Comparison of ENCODE assay signal across 1 cellular context in the genomic region with DNA sequence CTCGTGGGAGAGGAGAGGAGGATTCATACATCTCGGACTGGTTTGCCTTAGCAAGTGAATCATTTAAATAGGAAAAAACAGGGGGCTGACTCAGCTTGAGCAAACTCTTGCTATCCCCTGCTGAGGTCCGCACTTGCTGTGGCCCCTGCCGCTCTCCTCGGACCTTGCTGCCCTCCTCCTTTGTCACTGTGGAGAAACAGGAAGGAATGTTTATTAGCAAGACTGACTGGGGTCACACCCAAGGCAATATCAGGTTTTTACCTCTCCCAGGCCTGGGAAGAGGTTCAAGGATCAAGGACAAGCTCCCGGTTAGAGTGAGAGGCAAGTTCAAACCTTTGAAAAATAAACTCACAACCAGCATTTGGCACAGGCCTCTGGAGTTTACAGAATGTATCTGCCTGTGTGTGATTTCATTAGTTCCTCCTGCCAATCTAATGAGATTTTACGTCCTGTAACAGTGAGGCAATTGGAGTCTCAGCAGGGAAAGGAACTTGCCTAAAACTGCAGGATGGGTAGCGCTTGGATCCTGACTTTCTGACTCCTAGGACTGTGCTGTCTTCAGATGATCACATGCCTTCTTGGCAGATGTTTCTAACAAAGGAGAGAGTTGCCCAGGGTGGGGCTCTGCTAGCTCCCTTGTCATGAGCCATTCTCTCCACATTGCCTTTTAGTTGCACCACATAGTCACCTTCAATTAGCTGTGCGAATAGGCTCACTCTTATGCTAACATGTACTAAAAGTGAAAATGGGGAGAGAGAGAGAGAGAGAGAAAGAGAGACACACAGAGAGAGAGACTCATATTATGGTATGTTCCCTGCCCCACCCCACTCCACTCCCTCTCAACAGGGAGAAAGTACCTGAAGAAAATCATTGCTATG.
TF ChIP-seq lines count a peak whose summit lies in the region.

No MANE protein-coding gene starts in this region.

TF ChIP-seq in SK-N-SH treated with all-trans-retinoic acid at 6 μM for 48 hours, 23 proteins besides CTCF, POLR2A, EP300 and RAD21 (continued from another document):
- TF ChIP-seq TCF4 (CRISPR knock-in tag; IDR thresholded peaks at IDR 0.05; ENCODE audit: borderline replicate concordance) (no peak), PPARA (CRISPR knock-in tag; IDR thresholded peaks at IDR 0.05; ENCODE audit: borderline replicate concordance) (no peak), ZFP30 (CRISPR knock-in tag; IDR thresholded peaks at IDR 0.05) (no peak)
